Comparison of ENCODE assay signal across 1 cellular context in genomic region chr21:46188226-46189212, GRCh38.
TF ChIP-seq lines count a peak whose summit lies in the region.

No MANE protein-coding gene starts in this region.

TF ChIP-seq in HepG2, 621 proteins besides CTCF, POLR2A, EP300 and RAD21 (continues in another document):
- TF ChIP-seq ZNF556 (CRISPR knock-in tag; IDR thresholded peaks at IDR 0.05; ENCODE audit: borderline replicate concordance) (no peak), RFX3 (CRISPR knock-in tag; IDR thresholded peaks at IDR 0.05) (no peak), ZNF549 (CRISPR knock-in tag; IDR thresholded peaks at IDR 0.05) (no peak), TEAD3 (CRISPR knock-in tag; optimal IDR thresholded peaks at IDR 0.05; ENCODE audit: borderline replicate concordance) (peak; percentile 73), SAP130 (CRISPR knock-in tag; IDR thresholded peaks at IDR 0.05; ENCODE audit: low read depth) (0 out of 2 replicates have a peak, but pooled peaks have one; percentile 36), DDIT3 (CRISPR knock-in tag; IDR thresholded peaks at IDR 0.05) (no peak), ZNF329 (CRISPR knock-in tag; IDR thresholded peaks at IDR 0.05; ENCODE audit: low read depth) (no peak), POGZ (CRISPR knock-in tag; IDR thresholded peaks at IDR 0.05) (no peak), EHMT2 (IDR thresholded peaks at IDR 0.05; ENCODE audit: borderline replicate concordance, low read depth, low read length) (no peak), PATZ1 (CRISPR knock-in tag; IDR thresholded peaks at IDR 0.05) (peak; percentile 50; the same call in 1 of the 2 replicates), HOXA7 (CRISPR knock-in tag; IDR thresholded peaks at IDR 0.05) (no peak), CHD4 (IDR thresholded peaks at IDR 0.05; ENCODE audit: borderline replicate concordance, low read length) (no peak), HCFC1 (IDR thresholded peaks at IDR 0.05; ENCODE audit: low read depth, low read length) (no peak), SIX4 (CRISPR knock-in tag; IDR thresholded peaks at IDR 0.05) (no peak), ZNF790 (CRISPR knock-in tag; IDR thresholded peaks at IDR 0.05; ENCODE audit: borderline replicate concordance) (no peak), STAG1 (CRISPR knock-in tag; IDR thresholded peaks at IDR 0.05) (peak; percentile 13; the same call in 1 of the 2 replicates), ZNF792 (CRISPR knock-in tag; IDR thresholded peaks at IDR 0.05) (peak; percentile 70; the same call in 1 of the 2 replicates), RNF219 (CRISPR knock-in tag; IDR thresholded peaks at IDR 0.05) (no peak), ZFX (CRISPR knock-in tag; IDR thresholded peaks at IDR 0.05; ENCODE audit: low read depth) (no peak), E2F5 (CRISPR knock-in tag; conservative IDR thresholded peaks at IDR 0.05) (no peak), ZSCAN20 (CRISPR knock-in tag; IDR thresholded peaks at IDR 0.05; ENCODE audit: borderline replicate concordance) (no peak), NFE2L2 (IDR thresholded peaks at IDR 0.05; ENCODE audit: low read length) (no peak), MTF1 (CRISPR knock-in tag; IDR thresholded peaks at IDR 0.05) (no peak), FOSL2 (CRISPR knock-in tag; IDR thresholded peaks at IDR 0.05) (peak; percentile 97), ELF4 (CRISPR knock-in tag; IDR thresholded peaks at IDR 0.05; ENCODE audit: borderline replicate concordance) (no peak), NFYC (CRISPR knock-in tag; IDR thresholded peaks at IDR 0.05) (no peak), MAFK (conservative IDR thresholded peaks at IDR 0.05 in 1 of 2, IDR thresholded peaks at IDR 0.05 in 1 of 2; ENCODE audit: low read length in 2 of 2) (no peak), NFRKB (IDR thresholded peaks at IDR 0.05) (no peak), ATF3 (CRISPR knock-in tag; IDR thresholded peaks at IDR 0.05) (peak; percentile 90), PBX2 (CRISPR knock-in tag; IDR thresholded peaks at IDR 0.05) (no peak), GABPA (IDR thresholded peaks at IDR 0.05; ENCODE audit: low read depth, low read length) (no peak), GABPA (CRISPR knock-in tag; IDR thresholded peaks at IDR 0.05; ENCODE audit: low read depth) (no peak), MAF1 (CRISPR knock-in tag; IDR thresholded peaks at IDR 0.05; ENCODE audit: borderline replicate concordance) (no peak), FOSL1 (CRISPR knock-in tag; IDR thresholded peaks at IDR 0.05; ENCODE audit: borderline replicate concordance) (peak; percentile 77), ZFP62 (CRISPR knock-in tag; IDR thresholded peaks at IDR 0.05) (no peak), ZFP1 (CRISPR knock-in tag; IDR thresholded peaks at IDR 0.05) (no peak), ZIK1 (CRISPR knock-in tag; IDR thresholded peaks at IDR 0.05; ENCODE audit: borderline replicate concordance, low read depth) (no peak), ZNF451 (CRISPR knock-in tag; IDR thresholded peaks at IDR 0.05) (no peak), GLI4 (CRISPR knock-in tag; IDR thresholded peaks at IDR 0.05; ENCODE audit: borderline replicate concordance) (no peak), ZFYVE20 (CRISPR knock-in tag; IDR thresholded peaks at IDR 0.05; ENCODE audit: borderline replicate concordance, low read depth) (no peak), ZNF501 (CRISPR knock-in tag; IDR thresholded peaks at IDR 0.05) (no peak), RFX5 (IDR thresholded peaks at IDR 0.05; ENCODE audit: low read depth, low read length) (no peak), DMTF1 (CRISPR knock-in tag; IDR thresholded peaks at IDR 0.05) (no peak), ZNF143 (CRISPR knock-in tag; IDR thresholded peaks at IDR 0.05) (no peak), ZNF543 (CRISPR knock-in tag; IDR thresholded peaks at IDR 0.05) (no peak), NR2F6 (IDR thresholded peaks at IDR 0.05) (0 out of 2 replicates have a peak, but pooled peaks have one; percentile 23), NR2F6 (CRISPR knock-in tag; IDR thresholded peaks at IDR 0.05) (no peak), NBN (conservative IDR thresholded peaks at IDR 0.05) (no peak), PHF20 (CRISPR knock-in tag; IDR thresholded peaks at IDR 0.05) (no peak), TBX2 (CRISPR knock-in tag; IDR thresholded peaks at IDR 0.05; ENCODE audit: borderline replicate concordance) (no peak), TP53 (CRISPR knock-in tag; conservative IDR thresholded peaks at IDR 0.05) (no peak), JUND (CRISPR knock-in tag; IDR thresholded peaks at IDR 0.05) (peak; percentile 83), ZNF354B (CRISPR knock-in tag; IDR thresholded peaks at IDR 0.05) (no peak), FUBP1 (CRISPR knock-in tag; IDR thresholded peaks at IDR 0.05; ENCODE audit: borderline replicate concordance) (no peak), CREB1 (IDR thresholded peaks at IDR 0.05) (0 out of 2 replicates have a peak, but pooled peaks have one; percentile 3), CREB1 (CRISPR knock-in tag; IDR thresholded peaks at IDR 0.05) (no peak), MLX (CRISPR knock-in tag; IDR thresholded peaks at IDR 0.05) (no peak)
